Comparison of ENCODE assay signal across 9 cellular contexts in genomic region chr15:90412356-90413194, GRCh38. TPM values are rescaled to one million over a fixed set of nuclear protein-coding genes. Genes with fewer than 3 reads are reported as not detected.
DNase-seq lines count a peak whose midpoint lies in the region; ATAC-seq and TF ChIP-seq lines count a peak whose summit lies in the region.
"Had no signal": no experiment of that assay in that cellular context is flagged by ENCODE, and none has a peak within 500 bp of the region (broad histone marks: within the 10 kb centered on the region; RNA-seq: fewer than 3 reads in every experiment).

No MANE protein-coding gene starts in this region.

- 45 to 47% methylated on average over 3 of the region's 3 CpGs for WGBS in esophagus, 2 donors

- peak; percentile 91 for ATAC-seq in GM18907 (IDR thresholded peaks at IDR 0.05; ENCODE audit: unreplicated experiment)
- ATAC-seq in HG03103 (IDR thresholded peaks at IDR 0.05; ENCODE audit: low read depth, unreplicated experiment): peak; percentile 94
- peak; percentile 64 to 65 for ATAC-seq in natural killer cell treated with Interleukin-12 subunit alpha and Interleukin-12 subunit beta and Interleukin-15 and Interleukin-18, amount 100 ng/mL, for 72 hours
- ATAC-seq in GM21526 (IDR thresholded peaks at IDR 0.05; ENCODE audit: low FRiP score, unreplicated experiment): no peak

- peaks cover 31% of the 10 kb centered on the region for H3K36me3 Mint-ChIP-seq in natural killer cell treated with Interleukin-12 subunit alpha and Interleukin-12 subunit beta and Interleukin-15 and Interleukin-18, amount 100 ng/mL, for 72 hours

- H3K4me1 ChIP-seq in OCI-LY1 (ENCODE audit: insufficient read depth, low read length, severe bottlenecking): peaks cover 16% of the 10 kb centered on the region
- peaks cover 0 to 6% of the 10 kb centered on the region in 2 donors for H3K4me1 ChIP-seq in esophagus (ENCODE audit: control insufficient read depth in 2 of 2, insufficient read depth in 2 of 2, low read length in 1 of 2)

- H3K9me3 ChIP-seq in OCI-LY1 (ENCODE audit: low read length) (no peaks in the 10 kb centered on the region), esophagus (ENCODE audit: control insufficient read depth in 2 of 2, insufficient read depth in 1 of 2, low read depth in 1 of 2, low read length in 1 of 2) (no peaks in the 10 kb centered on the region)
- H3K9me3 ChIP-seq: HAP-1 had no signal

- no peak overlapping the region for H3K9ac ChIP-seq in OCI-LY1 (ENCODE audit: low read length)

- no peaks in the 10 kb centered on the region for H3K9me2 ChIP-seq in OCI-LY1 (ENCODE audit: low read depth, low read length)

- peaks cover 3% of the 10 kb centered on the region; the same call in 1 of the 2 replicates for H3K36me3 ChIP-seq in OCI-LY1 (ENCODE audit: insufficient read depth, low read length)
- H3K36me3 ChIP-seq in esophagus (ENCODE audit: control insufficient read depth in 2 of 2, insufficient read depth in 2 of 2, low read length in 1 of 2): no peaks in the 10 kb centered on the region

- H3K27ac ChIP-seq in OCI-LY1 (ENCODE audit: low read depth, low read length, poor library complexity, severe bottlenecking) (peak overlapping the region; percentile 9), esophagus (ENCODE audit: low read depth in 2 of 2, low read length in 1 of 2) (peak overlapping the region; percentile 39 to 52)

- peak overlapping the region; percentile 11; the same call in 1 of the 2 replicates for H3K4me2 ChIP-seq in OCI-LY1 (ENCODE audit: low read length)

- H3K27me3 ChIP-seq in OCI-LY1 (ENCODE audit: insufficient read depth, low read length) (no peaks in the 10 kb centered on the region), esophagus (ENCODE audit: control insufficient read depth in 1 of 2, insufficient read depth in 2 of 2, low read length in 2 of 2) (no peaks in the 10 kb centered on the region)

- no peak for TF ChIP-seq CTCF in OCI-LY1 (IDR thresholded peaks at IDR 0.05; ENCODE audit: low read length)

- H4K20me1 ChIP-seq in OCI-LY1 (ENCODE audit: insufficient read depth, low read length): no peaks in the 10 kb centered on the region

- H3K4me1 Mint-ChIP-seq in natural killer cell treated with Interleukin-12 subunit alpha and Interleukin-12 subunit beta and Interleukin-15 and Interleukin-18, amount 100 ng/mL, for 72 hours (ENCODE audit: low read depth in 2 of 2): peaks cover 67 to 84% of the 10 kb centered on the region in 2 donors

- no peaks in the 10 kb centered on the region for H3K27me3 Mint-ChIP-seq in natural killer cell treated with Interleukin-12 subunit alpha and Interleukin-12 subunit beta and Interleukin-15 and Interleukin-18, amount 100 ng/mL, for 72 hours

- H3K4me3 ChIP-seq in OCI-LY1 (ENCODE audit: low read depth, low read length, poor library complexity, severe bottlenecking) (no peak overlapping the region), esophagus (ENCODE audit: low read depth in 1 of 2, low read length in 2 of 2) (no peak overlapping the region)
- H3K4me3 ChIP-seq: HAP-1 had no signal

- no peaks in the 10 kb centered on the region; the same call in 1 of the 2 replicates for H3F3A ChIP-seq in OCI-LY1 (ENCODE audit: insufficient read depth, low read length)

- peak; percentile 50 for DNase-seq in AG20443 (ENCODE audit: low spot score)
- DNase-seq in natural killer cell treated with Interleukin-12 subunit alpha and Interleukin-12 subunit beta and Interleukin-15 and Interleukin-18, amount 100 ng/mL, for 72 hours (ENCODE audit: low spot score): no peak
- no peak for DNase-seq in hepatic stellate cell (ENCODE audit: low spot score)

- peaks cover 3% of the 10 kb centered on the region for H3K9me3 Mint-ChIP-seq in natural killer cell treated with Interleukin-12 subunit alpha and Interleukin-12 subunit beta and Interleukin-15 and Interleukin-18, amount 100 ng/mL, for 72 hours

- H3K27ac Mint-ChIP-seq in natural killer cell treated with Interleukin-12 subunit alpha and Interleukin-12 subunit beta and Interleukin-15 and Interleukin-18, amount 100 ng/mL, for 72 hours: peak overlapping the region; percentile 83 to 89

- H3K79me2 ChIP-seq in OCI-LY1 (ENCODE audit: insufficient read depth, low read length): peaks cover 57% of the 10 kb centered on the region

- no peak overlapping the region for H2AFZ ChIP-seq in OCI-LY1 (ENCODE audit: low read length)

- peak overlapping the region; percentile 87 for H3K4me3 Mint-ChIP-seq in natural killer cell treated with Interleukin-12 subunit alpha and Interleukin-12 subunit beta and Interleukin-15 and Interleukin-18, amount 100 ng/mL, for 72 hours

RNA-seq across cellular contexts. Expression of gene IQGAP1, which starts 24.5 kb away (rescaled TPM):
- 100 to 1,000 TPM in 1 of 2 donors, 10 to 100 TPM in 1; 68.4 to 106 TPM for polyA plus RNA-seq in esophagus
- 100 to 1,000 TPM; 222 to 382 TPM for total RNA-seq in natural killer cell treated with Interleukin-12 subunit alpha and Interleukin-12 subunit beta and Interleukin-15 and Interleukin-18, amount 100 ng/mL, for 72 hours
